26 cellular contexts compared by ENCODE assay signal in genomic region chr9:27162045-27162444, GRCh38. TPM values are rescaled to one million over a fixed set of nuclear protein-coding genes. Genes with fewer than 3 reads are reported as not detected.
DNase-seq lines count a peak whose midpoint lies in the region; ATAC-seq and TF ChIP-seq lines count a peak whose summit lies in the region.
"Had no signal": no experiment of that assay in that cellular context is flagged by ENCODE, and none has a peak within 500 bp of the region (broad histone marks: within the 10 kb centered on the region; RNA-seq: fewer than 3 reads in every experiment).

No MANE protein-coding gene starts in this region.

- no peak for ATAC-seq in left lobe of liver
- no peak for ATAC-seq in HG02885 (IDR thresholded peaks at IDR 0.05; ENCODE audit: poor library complexity, unreplicated experiment)
- ATAC-seq: GM23338; HepG2; stimulated activated naive CD8-positive, alpha-beta T cell treated with anti-CD3 and anti-CD28 coated beads, Interleukin-15, Interleukin-2, amounts not matched to agents 100 U/mL and 50 U/mL, for 24 hours; T-cell had no signal

- no peak overlapping the region for H3K23ac ChIP-seq in mesenchymal stem cell (ENCODE audit: low read length in 2 of 2)

- H3K4ac ChIP-seq in mesenchymal stem cell (ENCODE audit: low read depth in 1 of 2, low read length in 2 of 2), result no peak overlapping the region

- H2BK5ac ChIP-seq in mesenchymal stem cell (ENCODE audit: low read depth, low read length, poor library complexity, severe bottlenecking), result no peak overlapping the region

- no peaks in the 10 kb centered on the region for H3K79me1 ChIP-seq in mesenchymal stem cell (replicated peaks; ENCODE audit: low read length, poor library complexity, severe bottlenecking)

- no peak overlapping the region for H3K4me3 ChIP-seq in BJ (ENCODE audit: low read depth, low read length)
- H3K4me3 ChIP-seq in MG63, result no peak overlapping the region
- no peak overlapping the region for H3K4me3 ChIP-seq in mesenchymal stem cell (ENCODE audit: insufficient read depth in 1 of 2, low read depth in 1 of 2, low read length in 2 of 2)
- H3K4me3 ChIP-seq: esophagus muscularis mucosa, GM23338, neural progenitor cell had no signal

- no peak overlapping the region for H3K9ac ChIP-seq in mesenchymal stem cell (ENCODE audit: low read length)
- H3K9ac ChIP-seq: neural progenitor cell had no signal

- no peak overlapping the region for H3K27ac ChIP-seq in mesenchymal stem cell (ENCODE audit: low read length, poor library complexity, severe bottlenecking)
- H3K27ac ChIP-seq: esophagus muscularis mucosa, neural progenitor cell, VCaP had no signal

- no peak overlapping the region for H2AK5ac ChIP-seq in mesenchymal stem cell (ENCODE audit: low read length, severe bottlenecking)

- no peak overlapping the region for H3K18ac ChIP-seq in mesenchymal stem cell (ENCODE audit: low read depth in 1 of 2, low read length in 2 of 2)

- no peaks in the 10 kb centered on the region for H3K9me3 ChIP-seq in MG63
- no peaks in the 10 kb centered on the region for H3K9me3 ChIP-seq in mesenchymal stem cell (ENCODE audit: control insufficient read depth, low read length)
- H3K9me3 ChIP-seq: esophagus muscularis mucosa had no signal

- H3K27me3 ChIP-seq in BJ (ENCODE audit: control insufficient read depth, insufficient read depth, low read length), result no peaks in the 10 kb centered on the region; the same call in 1 of the 2 replicates
- no peaks in the 10 kb centered on the region for H3K27me3 ChIP-seq in MG63
- H3K27me3 ChIP-seq in mesenchymal stem cell (ENCODE audit: control insufficient read depth in 1 of 2, insufficient read depth in 1 of 2, low read length in 2 of 2), result no peaks in the 10 kb centered on the region
- H3K27me3 ChIP-seq: esophagus muscularis mucosa, neural progenitor cell had no signal

- H4K8ac ChIP-seq in mesenchymal stem cell (ENCODE audit: low read length), result no peak overlapping the region

- POLR2A ChIA-PET in BJ (lab: Charles Lee), result interaction anchor here (0.6 kb wide), 1 partner anchor 19 kb away, joined by 3 read pairs; no protein-coding TSS in a partner anchor

- peak; percentile 40 for DNase-seq in BJ (ENCODE audit: low read depth)
- peak; percentile 18 for DNase-seq in MG63
- peak; percentile 77 for DNase-seq in dermis blood vessel endothelial cell
- DNase-seq in mesenchymal stem cell, result peak; percentile 67
- no peak for DNase-seq in AML-193 (lab: John Stamatoyannopoulos, UW)
- no peak for DNase-seq in left lobe of liver (ENCODE audit: low spot score)
- DNase-seq in anterior cingulate cortex (lab: John Stamatoyannopoulos, UW), result no peak
- DNase-seq: ACHN; activated CD4-positive, alpha-beta T cell treated with anti-CD3 and anti-CD28 coated beads, Interleukin-2, amount 50 U/mL, for 48 hours; activated naive CD4-positive, alpha-beta T cell treated with anti-CD3 and anti-CD28 coated beads, Interleukin-2, amount 10 ng/mL, durations not matched to agents 7 days and 5 days; activated T-cell treated with anti-CD3 and anti-CD28 coated beads, Interleukin-2, amount 50 U/mL, for 24 hours; CD8-positive, alpha-beta memory T cell; DND-41; NCI-H2029; NCI-H510A; retina; Right ventricle myocardium superior; stimulated activated naive CD8-positive, alpha-beta T cell treated with anti-CD3 and anti-CD28 coated beads, Interleukin-15, Interleukin-2, amounts not matched to agents 100 U/mL and 50 U/mL, for 24 hours; T-cell; trophoblast cell had no signal

- no peak for TF ChIP-seq CTCF in BJ (IDR thresholded peaks at IDR 0.05; ENCODE audit: insufficient read depth, low read depth, low read length)

- no peak overlapping the region for H3K14ac ChIP-seq in mesenchymal stem cell (ENCODE audit: low read length in 2 of 2)

- peaks cover 4% of the 10 kb centered on the region for H3K4me1 ChIP-seq in mesenchymal stem cell (ENCODE audit: control insufficient read depth, insufficient read depth, low read depth, low read length)

- 0% methylated on average over 1 of the region's 2 CpGs for WGBS in mesenchymal stem cell

- no peak overlapping the region for H2BK120ac ChIP-seq in mesenchymal stem cell (ENCODE audit: low read depth, low read length)

- CTCF ChIA-PET in BJ (lab: Yijun Ruan, JAX), result interaction anchor here (1.5 kb wide), 1 partner anchor 10 kb away, joined by 3 read pairs; no protein-coding TSS in a partner anchor

- no peak overlapping the region for H2AFZ ChIP-seq in mesenchymal stem cell (ENCODE audit: low read depth, low read length)
- H2AFZ ChIP-seq: GM23338, neural progenitor cell had no signal

- no peak overlapping the region for H3K4me2 ChIP-seq in mesenchymal stem cell (ENCODE audit: low read length, poor library complexity, severe bottlenecking)
- H3K4me2 ChIP-seq: GM23338, neural progenitor cell had no signal

- H2BK15ac ChIP-seq in mesenchymal stem cell (ENCODE audit: low read depth, poor library complexity, severe bottlenecking), result no peak overlapping the region

- H2BK12ac ChIP-seq in mesenchymal stem cell (ENCODE audit: low read length in 2 of 2), result no peak overlapping the region

- H3K36me3 ChIP-seq in BJ (ENCODE audit: control insufficient read depth, insufficient read depth, low read length) (no peaks in the 10 kb centered on the region), MG63 (no peaks in the 10 kb centered on the region), mesenchymal stem cell (ENCODE audit: control insufficient read depth in 1 of 2, insufficient read depth in 2 of 2, low read depth in 1 of 2, low read length in 2 of 2) (no peaks in the 10 kb centered on the region)
- H3K36me3 ChIP-seq: neural progenitor cell had no signal

- no peak overlapping the region for H4K91ac ChIP-seq in mesenchymal stem cell (ENCODE audit: low read length)

RNA-seq across cellular contexts. Expression of gene TEK, which starts 53.0 kb away (rescaled TPM):
- polyA plus RNA-seq in BJ (2011; rRNA removed), result 0.60 and 0.71 TPM in 2 replicates
- 0.62 and 0.66 TPM in 2 replicates for polyA minus RNA-seq in BJ (2011; rRNA and poly(A)+ RNA removed)
- total RNA-seq in MG63 (2014; rRNA removed; shearing (Covaris generic); ENCODE audit: low replicate concordance), result 0.07 and 0.42 TPM in 2 replicates
- total RNA-seq in dermis blood vessel endothelial cell (119 and 159 TPM in 2 replicates), left lobe of liver (4.4 TPM)
- polyA plus RNA-seq in mesenchymal stem cell (2013, experiment 1 of 2), result 84.1 TPM
- polyA plus RNA-seq in mesenchymal stem cell (2013, experiment 2 of 2), result 84.1 TPM
- total RNA-seq: CD8-positive, alpha-beta memory T cell; HepG2 had no signal
- polyA plus RNA-seq: CD8-positive, alpha-beta memory T cell; HepG2 had no signal

Comparison
In these comparisons a context has a peak if more than half of its experiments do, and no peak if none do; other contexts are left out.
1. DNase-seq: peak in BJ (single experiment), MG63 (single experiment), dermis blood vessel endothelial cell (single experiment) and mesenchymal stem cell (single experiment); none in AML-193 (0 of 2), left lobe of liver (single experiment) and anterior cingulate cortex (0 of 58).
2. RNA of gene TEK, which starts 53.0 kb away (total RNA-seq): 119 to 159 TPM in dermis blood vessel endothelial cell; 4.4 TPM in left lobe of liver (single experiment) and 0.07 to 0.42 TPM in MG63; every median in the first group is over 10 times any median in the second.